Comparison of ENCODE assay signal across 12 cellular contexts in genomic region chr15:74200394-74200793, GRCh38. TPM values are rescaled to one million over a fixed set of nuclear protein-coding genes. Genes with fewer than 3 reads are reported as not detected.
DNase-seq lines count a peak whose midpoint lies in the region; ATAC-seq, FAIRE-seq and TF ChIP-seq lines count a peak whose summit lies in the region.
"Had no signal": no experiment of that assay in that cellular context is flagged by ENCODE, and none has a peak within 500 bp of the region (broad histone marks: within the 10 kb centered on the region; RNA-seq: fewer than 3 reads in every experiment).

No MANE protein-coding gene starts in this region.

- no peak for FAIRE-seq in pancreas (lab: Jason Lieb, UNC)

- peak overlapping the region; percentile 49 for H3K4me2 ChIP-seq in PC-3 (ENCODE audit: low read length)

- no peaks in the 10 kb centered on the region for H3K36me3 ChIP-seq in PC-3 (ENCODE audit: low read depth, low read length)
- H3K36me3 ChIP-seq in pancreas, result no peaks in the 10 kb centered on the region

- H3K4me1 ChIP-seq in PC-3 (ENCODE audit: insufficient read depth, low read length), result peaks cover 65% of the 10 kb centered on the region
- H3K4me1 ChIP-seq in pancreas, result no peaks in the 10 kb centered on the region

- H4K20me1 ChIP-seq in PC-3 (ENCODE audit: low read length), result no peaks in the 10 kb centered on the region

- intact Hi-C loops in PC-3 (cut with micrococcal nuclease), result no loop called here
- intact Hi-C loops in pancreas (cut with DNase I), result no loop called here
- intact Hi-C loops in head of caudate nucleus (cut with DNase I), result no loop called here

- TF ChIP-seq CTCF in PC-3 (conservative IDR thresholded peaks at IDR 0.05; ENCODE audit: low read depth, low read length) (no peak), pancreas (IDR thresholded peaks at IDR 0.05) (no peak)

- peak; percentile 45 for ATAC-seq in PC-3
- peak; percentile 63 for ATAC-seq in esophagus mucosa
- ATAC-seq in pancreas, result peak in 3 of 4 donors; percentile 42 to 64 (median 61)
- no peak for ATAC-seq in HG03196 (IDR thresholded peaks at IDR 0.05; ENCODE audit: unreplicated experiment)

- CTCF ChIA-PET in PC-3 (lab: Charles Lee), result no interaction called here

- POLR2A ChIA-PET in PC-3 (lab: Charles Lee; ENCODE audit: unreplicated experiment), result no interaction called here

- BruUV-seq in PC-3 (replicated peaks; lab: Mats Ljungman, UMichigan), result no TSS peak

- no peaks in the 10 kb centered on the region for H3F3A ChIP-seq in PC-3 (ENCODE audit: low read length, unreplicated experiment)

- H2AFZ ChIP-seq in PC-3 (ENCODE audit: low read length), result no peak overlapping the region

- H3K9me3 ChIP-seq in PC-3 (ENCODE audit: low read length) (no peaks in the 10 kb centered on the region), pancreas (no peaks in the 10 kb centered on the region)

- peak; percentile 89 for DNase-seq in EH (ENCODE audit: low read depth)
- DNase-seq in PC-3, result peak; percentile 80
- DNase-seq in pancreas, result peak in 1 of 6 donors; percentile 13
- no peak for DNase-seq in head of caudate nucleus
- DNase-seq in NK-92 (lab: John Stamatoyannopoulos, UW; ENCODE audit: unreplicated experiment), result no peak
- no peak for DNase-seq in NCI-H1417 treated with DMSO at 0.1 percent for 48 hours (lab: John Stamatoyannopoulos, UW)
- DNase-seq: activated CD4-positive, alpha-beta T cell treated with anti-CD3 and anti-CD28 coated beads, Interleukin-2, amount 50 U/mL, for 1 hour; DND-41; left colon; NCI-H446 treated with DMSO at 0.1 percent for 48 hours had no signal

- H3K4me3 ChIP-seq in PC-3 (ENCODE audit: low read length) (no peak overlapping the region), pancreas (no peak overlapping the region)

- no peaks in the 10 kb centered on the region for H3K27me3 ChIP-seq in PC-3 (ENCODE audit: low read length)
- no peaks in the 10 kb centered on the region for H3K27me3 ChIP-seq in pancreas

- H3K27ac ChIP-seq in PC-3 (ENCODE audit: low read length) (peak overlapping the region; percentile 80), pancreas (no peak overlapping the region)

- WGBS in pancreas, 2 donors, result 55 to 73% methylated on average over 1 of the region's 1 CpG

- H3K9me2 ChIP-seq in PC-3 (replicated peaks; ENCODE audit: low read length), result no peaks in the 10 kb centered on the region

- peak overlapping the region; percentile 31 for H3K9ac ChIP-seq in PC-3 (ENCODE audit: low read length)

- no peaks in the 10 kb centered on the region for H3K79me2 ChIP-seq in PC-3 (ENCODE audit: low read length)

RNA-seq across cellular contexts. Expression of gene STRA6, which starts 2.2 kb away (rescaled TPM):
- total RNA-seq in PC-3 (2014; rRNA removed) (0.29 and 5.8 TPM in 2 replicates), esophagus mucosa (1.5 TPM), pancreas (1 to 10 TPM in 2 of 6 donors, under 1 TPM in 2, not detected in 2; 0.06 to 1.7 (median 0.89) TPM)
- polyA plus RNA-seq in pancreas, result under 1 TPM; 0.19 to 0.42 TPM
- total RNA-seq: left colon had no signal

RNA-seq across cellular contexts. Expression of gene ISLR, which starts 26.9 kb away (rescaled TPM):
- total RNA-seq in PC-3 (2014; rRNA removed) (not detected in 2 replicates), esophagus mucosa (2.2 TPM), pancreas (10 to 100 TPM in 1 of 6 donors, 1 to 10 TPM in 5; 1.5 to 29.4 (median 3.2) TPM)
- 1 to 10 TPM; 3.1 to 3.6 TPM for polyA plus RNA-seq in pancreas

RNA-seq across cellular contexts. Expression of gene CCDC33, which starts 35.7 kb away (rescaled TPM):
- total RNA-seq in PC-3 (2014; rRNA removed) (0.77 TPM in 1 of 2 replicates, not detected in the other), esophagus mucosa (0.32 TPM), pancreas (not detected)
- polyA plus RNA-seq in pancreas, result not detected

Comparison
In these comparisons a context has a peak if more than half of its experiments do, and no peak if none do; other contexts are left out.
1. DNase-seq: peak in EH (single experiment) and PC-3 (single experiment); none in head of caudate nucleus (0 of 42), NK-92 (single experiment) and NCI-H1417 treated with DMSO at 0.1 percent for 48 hours (single experiment).